8 cellular contexts compared by ENCODE assay signal in genomic region chr17:4806770-4807533, GRCh38. TPM values are rescaled to one million over a fixed set of nuclear protein-coding genes. Genes with fewer than 3 reads are reported as not detected.
A peak's percentile ranks its signal among the peaks of the same experiment; 100 is the strongest.
DNase-seq lines count a peak whose midpoint lies in the region; ATAC-seq and TF ChIP-seq lines count a peak whose summit lies in the region.

TSS of gene PLD2 (plus strand) at chr17:4807152. CDS start at chr17:4807773, 621 bp downstream.

- H3K4me2 ChIP-seq in PC-3 (ENCODE audit: low read length), result peak within 1 kb of the TSS; percentile 88

- H4K20me1 ChIP-seq in PC-3 (ENCODE audit: low read length), result no peaks in the 10 kb centered on the region

- H3K27me3 Mint-ChIP-seq in CD4-positive, alpha-beta memory T cell, result no peaks in the 10 kb centered on the region
- H3K27me3 Mint-ChIP-seq in activated T-cell treated with anti-CD3 and anti-CD28 coated beads, Interleukin-2, amount 50 U/mL, for 4 hours (ENCODE audit: low read depth), result no peaks in the 10 kb centered on the region

- POLR2A ChIA-PET in CD4-positive, alpha-beta memory T cell (lab: Charles Lee; ENCODE audit: partially characterized antibody), result interaction anchor here (0.7 to 3.5 kb wide), 14 partner anchors 9 to 161 kb away, joined by 3 to 42 read pairs (median 4); partner anchors contain the start of genes ARRB2, GLTPD2, MINK1 and PSMB6
- POLR2A ChIA-PET in PC-3 (lab: Charles Lee; ENCODE audit: unreplicated experiment), result interaction anchor here (0.7 kb wide), 1 partner anchor 43 kb away, joined by 8 read pairs; no protein-coding TSS in a partner anchor

- H3F3A ChIP-seq in PC-3 (ENCODE audit: low read length, unreplicated experiment), result no peaks in the 10 kb centered on the region

- H3K9me3 ChIP-seq in CD4-positive, alpha-beta memory T cell (ENCODE audit: control insufficient read depth in 1 of 2, low read length in 2 of 2), result no peaks in the 10 kb centered on the region
- H3K9me3 ChIP-seq in PC-3 (ENCODE audit: low read length), result no peaks in the 10 kb centered on the region
- H3K9me3 ChIP-seq in muscle layer of colon (ENCODE audit: low read length), result no peaks in the 10 kb centered on the region

- peaks cover 3 to 23% (median 10%) of the 10 kb centered on the region in 4 donors for H3K4me1 Mint-ChIP-seq in CD4-positive, alpha-beta memory T cell
- peaks cover 12% of the 10 kb centered on the region for H3K4me1 Mint-ChIP-seq in activated T-cell treated with anti-CD3 and anti-CD28 coated beads, Interleukin-2, amount 50 U/mL, for 4 hours (ENCODE audit: low read depth)

- H2AFZ ChIP-seq in PC-3 (ENCODE audit: low read length), result peak within 1 kb of the TSS; percentile 54

- H3K27ac Mint-ChIP-seq in CD4-positive, alpha-beta memory T cell, result peak within 1 kb of the TSS; percentile 23 to 83 (median 60)

- no peaks in the 10 kb centered on the region for H3K79me2 ChIP-seq in PC-3 (ENCODE audit: low read length)

- H3K36me3 ChIP-seq in CD4-positive, alpha-beta memory T cell (ENCODE audit: insufficient read depth, low read length), result no peaks in the 10 kb centered on the region
- H3K36me3 ChIP-seq in PC-3 (ENCODE audit: low read depth, low read length) (no peaks in the 10 kb centered on the region), muscle layer of colon (ENCODE audit: insufficient read depth, low read length) (peaks cover 4% of the 10 kb centered on the region)

- H3K4me3 ChIP-seq in CD4-positive, alpha-beta memory T cell (ENCODE audit: low read length in 2 of 2), result peak within 1 kb of the TSS; percentile 47 to 54
- H3K4me3 ChIP-seq in PC-3 (ENCODE audit: low read length) (peak within 1 kb of the TSS; percentile 78), muscle layer of colon (ENCODE audit: low read depth in 1 of 2, low read length in 2 of 2) (peak within 1 kb of the TSS; percentile 61 to 96)

- H3K4me3 Mint-ChIP-seq in CD4-positive, alpha-beta memory T cell, result peak within 1 kb of the TSS; percentile 69 to 85 (median 82)
- H3K4me3 Mint-ChIP-seq in activated T-cell treated with anti-CD3 and anti-CD28 coated beads, Interleukin-2, amount 50 U/mL, for 4 hours, result peak within 1 kb of the TSS; percentile 78

- peak; percentile 87 for ATAC-seq in GM19397 (IDR thresholded peaks at IDR 0.05; ENCODE audit: unreplicated experiment)
- ATAC-seq in PC-3, result peak; percentile 97
- peak; percentile 97 to 98 for ATAC-seq in activated T-cell treated with anti-CD3 and anti-CD28 coated beads, Interleukin-2, amount 50 U/mL, for 4 hours
- ATAC-seq in esophagus mucosa, result peak; percentile 91

- no peak for TF ChIP-seq CTCF in PC-3 (conservative IDR thresholded peaks at IDR 0.05; ENCODE audit: low read depth, low read length)

- intact Hi-C loops in CD4-positive, alpha-beta memory T cell (cut with micrococcal nuclease), result loop anchor here (1.0 to 5.0 kb wide), 4 partner anchors 11 to 75 kb away; partner anchors contain the start of genes MINK1 and PSMB6
- intact Hi-C loops in PC-3 (cut with micrococcal nuclease), result loop anchor here (1.0 kb wide), 1 partner anchor 26 kb away; the partner anchor contains the start of gene MINK1

- BruUV-seq in PC-3 (replicated peaks; lab: Mats Ljungman, UMichigan), result no TSS peak

- DNase-seq in CD4-positive, alpha-beta memory T cell, result peak; percentile 84 to 87 (median 85)
- DNase-seq in HK-2 (ENCODE audit: unreplicated experiment) (peak; percentile 82), PC-3 (peak; percentile 84)
- DNase-seq in activated T-cell treated with anti-CD3 and anti-CD28 coated beads, Interleukin-2, amount 50 U/mL, for 4 hours, result peak; percentile 80
- DNase-seq in stimulated activated CD8-positive, alpha-beta memory T cell treated with anti-CD3 and anti-CD28 coated beads, Interleukin-4, amount 100 ng/mL, for 48 hours, result peak; percentile 91

- no peaks in the 10 kb centered on the region for H3K27me3 ChIP-seq in CD4-positive, alpha-beta memory T cell (ENCODE audit: insufficient read depth, low read length)
- H3K27me3 ChIP-seq in PC-3 (ENCODE audit: low read length) (no peaks in the 10 kb centered on the region), muscle layer of colon (ENCODE audit: control insufficient read depth in 1 of 2, insufficient read depth in 2 of 2, low read length in 2 of 2) (no peaks in the 10 kb centered on the region)

- H3K27ac ChIP-seq in CD4-positive, alpha-beta memory T cell (ENCODE audit: low read depth, low read length), result peak within 1 kb of the TSS; percentile 67
- H3K27ac ChIP-seq in PC-3 (ENCODE audit: low read length), result no peak within 1 kb of the TSS
- H3K27ac ChIP-seq in muscle layer of colon (ENCODE audit: low read depth, low read length), result peak within 1 kb of the TSS; percentile 63

- H3K9me3 Mint-ChIP-seq in CD4-positive, alpha-beta memory T cell, result no peaks in the 10 kb centered on the region
- H3K9me3 Mint-ChIP-seq in activated T-cell treated with anti-CD3 and anti-CD28 coated beads, Interleukin-2, amount 50 U/mL, for 4 hours, result no peaks in the 10 kb centered on the region

- no peaks in the 10 kb centered on the region for H3K9me2 ChIP-seq in PC-3 (replicated peaks; ENCODE audit: low read length)

- CTCF ChIA-PET in CD4-positive, alpha-beta memory T cell (lab: Charles Lee; ENCODE audit: partially characterized antibody), result interaction anchor here (1.8 to 3.5 kb wide), 2 partner anchors 18 to 27 kb away, joined by 5 to 21 read pairs; partner anchors contain the start of gene GLTPD2
- CTCF ChIA-PET in PC-3 (lab: Charles Lee), result interaction anchor here (1.0 kb wide), 1 partner anchor 17 kb away, joined by 6 read pairs; no protein-coding TSS in a partner anchor

- peaks cover 6 to 10% of the 10 kb centered on the region in 2 donors for H3K36me3 Mint-ChIP-seq in CD4-positive, alpha-beta memory T cell
- peaks cover 3% of the 10 kb centered on the region for H3K36me3 Mint-ChIP-seq in activated T-cell treated with anti-CD3 and anti-CD28 coated beads, Interleukin-2, amount 50 U/mL, for 4 hours (ENCODE audit: insufficient read depth)

- H3K4me1 ChIP-seq in CD4-positive, alpha-beta memory T cell (ENCODE audit: insufficient read depth, low read length), result peaks cover 15% of the 10 kb centered on the region
- H3K4me1 ChIP-seq in PC-3 (ENCODE audit: insufficient read depth, low read length) (peaks cover 9% of the 10 kb centered on the region), muscle layer of colon (ENCODE audit: insufficient read depth, low read length) (peaks cover 11% of the 10 kb centered on the region)

- H3K9ac ChIP-seq in PC-3 (ENCODE audit: low read length) (peak within 1 kb of the TSS; percentile 69), muscle layer of colon (ENCODE audit: low read length) (peak within 1 kb of the TSS; percentile 61)

RNA-seq across cellular contexts. Expression of gene PLD2, which starts in this region (rescaled TPM):
- 10 to 100 TPM; 30.8 to 37.5 TPM for total RNA-seq in CD4-positive, alpha-beta memory T cell
- polyA plus RNA-seq in CD4-positive, alpha-beta memory T cell, result 1 to 10 TPM; 1.9 to 5.0 TPM
- total RNA-seq in PC-3 (2014; rRNA removed), result 24.3 and 27.3 TPM in 2 replicates
- total RNA-seq in activated T-cell treated with anti-CD3 and anti-CD28 coated beads, Interleukin-2, amount 50 U/mL, for 4 hours, result 10 to 100 TPM in 1 of 3 donors, 1 to 10 TPM in 2; 6.5 to 12.6 (median 8.9) TPM
- 117 TPM for total RNA-seq in esophagus mucosa
